ENCODE assay signal across 1 cellular context in genomic region chr11:249062-249461, GRCh38.
TF ChIP-seq lines count a peak whose summit lies in the region.

No MANE protein-coding gene starts in this region.

TF ChIP-seq in GM12878, 131 proteins besides CTCF, POLR2A, EP300 and RAD21:
- TF ChIP-seq NFIC (IDR thresholded peaks at IDR 0.05; ENCODE audit: low read depth, low read length) (no peak), NR2C2 (IDR thresholded peaks at IDR 0.05; ENCODE audit: borderline replicate concordance, control insufficient read depth, insufficient read length, low read depth) (no peak), PKNOX1 (IDR thresholded peaks at IDR 0.05) (no peak)
